14 cellular contexts compared by ENCODE assay signal in the genomic region with DNA sequence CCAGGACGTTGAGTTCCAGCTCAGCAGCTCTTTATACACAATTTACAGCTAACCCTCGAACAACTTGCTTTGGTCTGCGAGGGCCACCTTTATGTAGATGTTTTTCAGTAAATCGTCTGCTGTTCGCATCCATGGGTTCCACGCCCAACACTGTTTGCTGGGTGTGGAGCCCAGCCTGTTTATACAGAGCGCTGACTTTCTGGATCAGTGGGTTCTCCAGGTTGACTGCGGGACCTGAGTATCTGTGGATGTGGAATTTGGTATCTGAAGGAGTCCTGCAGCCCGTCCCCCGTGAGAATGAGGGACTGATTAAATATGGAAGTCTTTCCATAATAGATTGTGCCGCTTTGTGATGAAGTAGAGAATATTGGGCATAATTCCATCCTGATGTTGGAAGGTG. TPM values are rescaled to one million over a fixed set of nuclear protein-coding genes. Genes with fewer than 3 reads are reported as not detected.
DNase-seq lines count a peak whose midpoint lies in the region; ATAC-seq lines count a peak whose summit lies in the region.
"Had no signal": no experiment of that assay in that cellular context is flagged by ENCODE, and none has a peak within 500 bp of the region (broad histone marks: within the 10 kb centered on the region; RNA-seq: fewer than 3 reads in every experiment).

No MANE protein-coding gene starts in this region.

- CTCF ChIA-PET in activated CD4-positive, alpha-beta memory T cell treated with anti-CD3 and anti-CD28 coated beads for 36 hours (lab: Charles Lee) = no interaction called here

- no peak for ATAC-seq in stimulated activated naive CD8-positive, alpha-beta T cell treated with anti-CD3 and anti-CD28 coated beads, Interleukin-15, amount 100 ng/mL, for 72 hours
- ATAC-seq in GM19324 (IDR thresholded peaks at IDR 0.05; ENCODE audit: low FRiP score, unreplicated experiment) = no peak
- ATAC-seq: Panc1, sciatic nerve had no signal

- intact Hi-C loops in activated CD4-positive, alpha-beta memory T cell treated with anti-CD3 and anti-CD28 coated beads for 36 hours (cut with micrococcal nuclease) = loop anchor here (10.0 kb wide), 1 partner anchor 472 kb away; no protein-coding TSS in a partner anchor

- H3K27me3 Mint-ChIP-seq in activated naive CD4-positive, alpha-beta T cell treated with anti-CD3 and anti-CD28 coated beads, Interleukin-2, amount 50 U/mL, for 24 hours = no peaks in the 10 kb centered on the region
- no peaks in the 10 kb centered on the region for H3K27me3 Mint-ChIP-seq in activated CD4-positive, alpha-beta memory T cell treated with anti-CD3 and anti-CD28 coated beads for 36 hours
- peaks cover 27 to 52% (median 30%) of the 10 kb centered on the region in 3 donors for H3K27me3 Mint-ChIP-seq in immature natural killer cell (ENCODE audit: low read depth in 3 of 3)
- H3K27me3 Mint-ChIP-seq in stimulated activated naive CD8-positive, alpha-beta T cell treated with anti-CD3 and anti-CD28 coated beads, Interleukin-15, amount 100 ng/mL, for 72 hours = no peaks in the 10 kb centered on the region
- H3K27me3 Mint-ChIP-seq: activated B cell treated with CpG ODN at 0.5 μM for 24 hours had no signal

- H3K4me1 Mint-ChIP-seq in activated naive CD4-positive, alpha-beta T cell treated with anti-CD3 and anti-CD28 coated beads, Interleukin-2, amount 50 U/mL, for 24 hours = peaks cover 68% of the 10 kb centered on the region
- peaks cover 75% of the 10 kb centered on the region for H3K4me1 Mint-ChIP-seq in activated CD4-positive, alpha-beta memory T cell treated with anti-CD3 and anti-CD28 coated beads for 36 hours (ENCODE audit: low read depth)
- peaks cover 74 to 79% of the 10 kb centered on the region in 2 donors for H3K4me1 Mint-ChIP-seq in immature natural killer cell
- peaks cover 71% of the 10 kb centered on the region for H3K4me1 Mint-ChIP-seq in stimulated activated naive CD8-positive, alpha-beta T cell treated with anti-CD3 and anti-CD28 coated beads, Interleukin-15, amount 100 ng/mL, for 72 hours

- DNase-seq in activated naive CD4-positive, alpha-beta T cell treated with anti-CD3 and anti-CD28 coated beads, Interleukin-2, amount 50 U/mL, for 16 hours = no peak
- DNase-seq in activated CD4-positive, alpha-beta memory T cell treated with anti-CD3 and anti-CD28 coated beads for 36 hours = no peak
- DNase-seq in immature natural killer cell (no peak), NCI-H510A (lab: John Stamatoyannopoulos, UW) (no peak), A172 (ENCODE audit: low spot score) (no peak)
- peak in 1 of 2 donors; percentile 12 for DNase-seq in stimulated activated naive CD8-positive, alpha-beta T cell treated with anti-CD3 and anti-CD28 coated beads, Interleukin-15, amount 100 ng/mL, for 72 hours
- DNase-seq: activated B cell treated with CpG ODN at 0.5 μM for 24 hours, DMS153, NCI-H2029 treated with DMSO at 0.1 percent for 48 hours, NCI-H526 treated with DMSO at 0.1 percent for 48 hours had no signal

- no peaks in the 10 kb centered on the region for H3K9me3 Mint-ChIP-seq in activated naive CD4-positive, alpha-beta T cell treated with anti-CD3 and anti-CD28 coated beads, Interleukin-2, amount 50 U/mL, for 24 hours
- no peaks in the 10 kb centered on the region for H3K9me3 Mint-ChIP-seq in activated CD4-positive, alpha-beta memory T cell treated with anti-CD3 and anti-CD28 coated beads for 36 hours
- no peaks in the 10 kb centered on the region for H3K9me3 Mint-ChIP-seq in immature natural killer cell
- no peaks in the 10 kb centered on the region for H3K9me3 Mint-ChIP-seq in stimulated activated naive CD8-positive, alpha-beta T cell treated with anti-CD3 and anti-CD28 coated beads, Interleukin-15, amount 100 ng/mL, for 72 hours
- H3K9me3 Mint-ChIP-seq: activated B cell treated with CpG ODN at 0.5 μM for 24 hours had no signal

- peaks cover 3% of the 10 kb centered on the region for H3K36me3 Mint-ChIP-seq in activated naive CD4-positive, alpha-beta T cell treated with anti-CD3 and anti-CD28 coated beads, Interleukin-2, amount 50 U/mL, for 24 hours
- peaks cover 19% of the 10 kb centered on the region for H3K36me3 Mint-ChIP-seq in activated CD4-positive, alpha-beta memory T cell treated with anti-CD3 and anti-CD28 coated beads for 36 hours
- peaks cover 0 to 10% (median 4%) of the 10 kb centered on the region in 3 donors for H3K36me3 Mint-ChIP-seq in immature natural killer cell

- H3K27ac Mint-ChIP-seq in activated naive CD4-positive, alpha-beta T cell treated with anti-CD3 and anti-CD28 coated beads, Interleukin-2, amount 50 U/mL, for 24 hours = peak overlapping the region; percentile 91
- H3K27ac Mint-ChIP-seq in activated CD4-positive, alpha-beta memory T cell treated with anti-CD3 and anti-CD28 coated beads for 36 hours = peak overlapping the region; percentile 91
- peak overlapping the region; percentile 18 to 98 (median 97) for H3K27ac Mint-ChIP-seq in immature natural killer cell
- peak overlapping the region; percentile 63 to 93 for H3K27ac Mint-ChIP-seq in stimulated activated naive CD8-positive, alpha-beta T cell treated with anti-CD3 and anti-CD28 coated beads, Interleukin-15, amount 100 ng/mL, for 72 hours

- POLR2A ChIA-PET in activated CD4-positive, alpha-beta memory T cell treated with anti-CD3 and anti-CD28 coated beads for 36 hours (lab: Charles Lee) = interaction anchor here (1.0 kb wide), 1 partner anchor 159 kb away, joined by 4 read pairs; no protein-coding TSS in a partner anchor

- peak overlapping the region; percentile 89 for H3K4me3 Mint-ChIP-seq in activated naive CD4-positive, alpha-beta T cell treated with anti-CD3 and anti-CD28 coated beads, Interleukin-2, amount 50 U/mL, for 24 hours
- H3K4me3 Mint-ChIP-seq in activated CD4-positive, alpha-beta memory T cell treated with anti-CD3 and anti-CD28 coated beads for 36 hours = peak overlapping the region; percentile 88
- peak overlapping the region; percentile 92 to 95 (median 93) for H3K4me3 Mint-ChIP-seq in immature natural killer cell
- H3K4me3 Mint-ChIP-seq in stimulated activated naive CD8-positive, alpha-beta T cell treated with anti-CD3 and anti-CD28 coated beads, Interleukin-15, amount 100 ng/mL, for 72 hours = peak overlapping the region; percentile 83 to 93

RNA-seq across cellular contexts. Expression of gene CTDP1, which starts 2.9 kb away (rescaled TPM):
- 10 to 100 TPM; 35.4 to 36.0 TPM for total RNA-seq in activated CD4-positive, alpha-beta memory T cell treated with anti-CD3 and anti-CD28 coated beads for 36 hours
- polyA plus RNA-seq in immature natural killer cell = 10 to 100 TPM in 1 of 3 donors, 1 to 10 TPM in 2; 6.6 to 20.3 (median 9.3) TPM
- total RNA-seq in A172 (2014; rRNA removed; shearing (Covaris generic)) = 16.5 and 20.4 TPM in 2 replicates
